9 cellular contexts compared by ENCODE assay signal in genomic region chr10:116849271-116850057, GRCh38. TPM values are rescaled to one million over a fixed set of nuclear protein-coding genes. Genes with fewer than 3 reads are reported as not detected.
DNase-seq lines count a peak whose midpoint lies in the region; ATAC-seq and TF ChIP-seq lines count a peak whose summit lies in the region.
"Had no signal": no experiment of that assay in that cellular context is flagged by ENCODE, and none has a peak within 500 bp of the region (broad histone marks: within the 10 kb centered on the region; RNA-seq: fewer than 3 reads in every experiment).

Gene ENO4, plus strand, starts transcription at chr10:116849499. Its CDS starts 68 bp downstream, at chr10:116849567.

- no peak for DNase-seq in CD14-positive monocyte (ENCODE audit: low spot score)
- peak; percentile 95 for DNase-seq in NCI-H510A treated with DMSO at 0.1 percent for 48 hours (lab: John Stamatoyannopoulos, UW)
- DNase-seq in heart right ventricle: peak; percentile 64 to 68
- DNase-seq in activated CD8-positive, alpha-beta memory T cell treated with anti-CD3 and anti-CD28 coated beads, Interleukin-2, amount 50 U/mL, for 4 hours: no peak

- H3K79me2 ChIP-seq in parathyroid adenoma: peaks cover 34% of the 10 kb centered on the region

- peak within 1 kb of the TSS; percentile 47 to 81 (median 64) for H3K4me3 ChIP-seq in heart right ventricle
- H3K4me3 ChIP-seq in parathyroid adenoma (ENCODE audit: low read depth, low read length): peak within 1 kb of the TSS; percentile 77

- peaks cover 0 to 56% (median 17%) of the 10 kb centered on the region in 7 donors for H3K27me3 ChIP-seq in heart right ventricle
- no peaks in the 10 kb centered on the region for H3K27me3 ChIP-seq in parathyroid adenoma (ENCODE audit: control insufficient read depth, insufficient read depth, low read length)

- 1 to 2% methylated on average over 54 of the region's 54 CpGs for WGBS in heart right ventricle, 2 donors

- TF ChIP-seq CTCF in CD14-positive monocyte (IDR thresholded peaks at IDR 0.05) (no peak), heart right ventricle (IDR thresholded peaks at IDR 0.05) (no peak), parathyroid adenoma (IDR thresholded peaks at IDR 0.05) (peak; percentile 11)

- H3K9me3 ChIP-seq in heart right ventricle (no peaks in the 10 kb centered on the region), parathyroid adenoma (ENCODE audit: control insufficient read depth, low read length) (no peaks in the 10 kb centered on the region)

- peaks cover 56 to 64% (median 61%) of the 10 kb centered on the region in 3 donors for H3K27me3 Mint-ChIP-seq in CD14-positive monocyte (ENCODE audit: low read depth in 3 of 3)

- ATAC-seq in GM19025 (IDR thresholded peaks at IDR 0.05; ENCODE audit: low read depth, unreplicated experiment) (peak; percentile 59), HG03135 (IDR thresholded peaks at IDR 0.05; ENCODE audit: unreplicated experiment) (peak; percentile 54), heart right ventricle (peak; percentile 80 to 96 (median 94))

- peak within 1 kb of the TSS; percentile 82 for H3K9ac ChIP-seq in parathyroid adenoma

- peaks cover 0 to 11% (median 5%) of the 10 kb centered on the region in 9 donors for H3K4me1 ChIP-seq in heart right ventricle
- peaks cover 24% of the 10 kb centered on the region for H3K4me1 ChIP-seq in parathyroid adenoma

- peak within 1 kb of the TSS; percentile 96 for H3K27ac ChIP-seq in angular gyrus (ENCODE audit: low read depth, low read length)
- H3K27ac ChIP-seq in heart right ventricle: peak within 1 kb of the TSS in 9 of 10 donors; percentile 45 to 67 (median 54)
- peak within 1 kb of the TSS; percentile 91 for H3K27ac ChIP-seq in parathyroid adenoma

- H3K36me3 ChIP-seq in heart right ventricle (no peaks in the 10 kb centered on the region), parathyroid adenoma (ENCODE audit: control insufficient read depth, insufficient read depth, low read length) (no peaks in the 10 kb centered on the region)

- H3K36me3 Mint-ChIP-seq in CD14-positive monocyte: no peaks in the 10 kb centered on the region

- H3K27ac Mint-ChIP-seq in CD14-positive monocyte: no peak within 1 kb of the TSS

- H3K4me1 Mint-ChIP-seq in CD14-positive monocyte: peaks cover 24% of the 10 kb centered on the region

- peak within 1 kb of the TSS; percentile 97 for H2AFZ ChIP-seq in parathyroid adenoma

- H3K9me3 Mint-ChIP-seq in CD14-positive monocyte: peaks cover 0 to 9% (median 3%) of the 10 kb centered on the region in 7 donors

- H3K4me2 ChIP-seq in parathyroid adenoma (ENCODE audit: low read length): peak within 1 kb of the TSS; percentile 77

- peak within 1 kb of the TSS; percentile 68 to 88 for H3K4me3 Mint-ChIP-seq in CD14-positive monocyte

- intact Hi-C loops in CD14-positive monocyte (cut with micrococcal nuclease) (no loop called here), heart right ventricle (cut with DNase I) (no loop called here)

RNA-seq across cellular contexts. Expression of gene ENO4, which starts in this region (rescaled TPM):
- polyA plus RNA-seq in CD14-positive monocyte: not detected
- under 1 TPM in 3 of 10 donors, not detected in 7; 0.11 to 0.19 (median 0.13) TPM for total RNA-seq in heart right ventricle
- not detected for polyA plus RNA-seq in heart right ventricle
- total RNA-seq: T-helper 2 cell treated with Interferon-gamma antibody and Interleukin-4, amounts not matched to agents 100 ng/mL and 5 ng/mL, for 36 hours had no signal

Comparison
In these comparisons a context has a peak if more than half of its experiments do, and no peak if none do; other contexts are left out.
1. Peak in DNase-seq, ATAC-seq, H3K4me3 ChIP-seq and H3K27ac ChIP-seq in heart right ventricle; RNA of the gene not detected or under 1 TPM.